In genomic region chr3:23653647-23654525, GRCh38 we compare ENCODE assay signal across 10 cellular contexts.
A peak's percentile ranks its signal among the peaks of the same experiment; 100 is the strongest.
DNase-seq lines count a peak whose midpoint lies in the region; ATAC-seq and TF ChIP-seq lines count a peak whose summit lies in the region.
"Had no signal": no experiment of that assay in that cellular context is flagged by ENCODE, and none has a peak within 500 bp of the region (broad histone marks: within the 10 kb centered on the region; RNA-seq: fewer than 3 reads in every experiment).

No MANE protein-coding gene starts in this region.

- no peak overlapping the region for H2AFZ ChIP-seq in PC-9

- no peaks in the 10 kb centered on the region for H3K9me3 ChIP-seq in thymus (ENCODE audit: control insufficient read depth)
- peaks cover 5% of the 10 kb centered on the region; the same call in 1 of the 2 replicates for H3K9me3 ChIP-seq in PC-9 (ENCODE audit: insufficient read depth, low read depth)

- H3K4me1 ChIP-seq in thymus (ENCODE audit: control insufficient read depth, insufficient read depth, low read length) (peaks cover 25% of the 10 kb centered on the region), PC-9 (replicated peaks; ENCODE audit: insufficient read depth) (peaks cover 17% of the 10 kb centered on the region), foreskin keratinocyte (peaks cover 20% of the 10 kb centered on the region)

- POLR2A ChIA-PET in PC-9 (lab: Charles Lee; ENCODE audit: unreplicated experiment) = no interaction called here

- H3K4me1 Mint-ChIP-seq in activated naive CD4-positive, alpha-beta T cell treated with anti-CD3 and anti-CD28 coated beads, Interleukin-2, amount 10 ng/mL, durations not matched to agents 7 days and 5 days = peaks cover 22% of the 10 kb centered on the region

- BruUV-seq in PC-9 (replicated peaks; lab: Mats Ljungman, UMichigan) = no TSS peak

- H3K36me3 ChIP-seq in thymus (ENCODE audit: control insufficient read depth, insufficient read depth) (no peaks in the 10 kb centered on the region), PC-9 (ENCODE audit: low read depth) (no peaks in the 10 kb centered on the region)

- no peak overlapping the region for H3K4me2 ChIP-seq in PC-9
- H3K4me2 ChIP-seq: A549 had no signal

- peaks cover 6% of the 10 kb centered on the region for H3K9me3 Mint-ChIP-seq in activated naive CD4-positive, alpha-beta T cell treated with anti-CD3 and anti-CD28 coated beads, Interleukin-2, amount 10 ng/mL, durations not matched to agents 7 days and 5 days

- H3K27me3 ChIP-seq in thymus (ENCODE audit: control insufficient read depth, insufficient read depth) = no peaks in the 10 kb centered on the region
- no peaks in the 10 kb centered on the region for H3K27me3 ChIP-seq in PC-9 (ENCODE audit: insufficient read depth, low read depth)
- peaks cover 4% of the 10 kb centered on the region for H3K27me3 ChIP-seq in foreskin keratinocyte

- H3K4me3 Mint-ChIP-seq in activated naive CD4-positive, alpha-beta T cell treated with anti-CD3 and anti-CD28 coated beads, Interleukin-2, amount 10 ng/mL, durations not matched to agents 7 days and 5 days = no peak overlapping the region

- no peak for TF ChIP-seq CTCF in PC-9 (conservative IDR thresholded peaks at IDR 0.05)
- TF ChIP-seq CTCF in foreskin keratinocyte (conservative IDR thresholded peaks at IDR 0.05) = no peak

- no peaks in the 10 kb centered on the region for H4K20me1 ChIP-seq in PC-9 (ENCODE audit: insufficient read depth)

- DNase-seq in activated naive CD4-positive, alpha-beta T cell treated with anti-CD3 and anti-CD28 coated beads, Interleukin-2, amount 10 ng/mL, durations not matched to agents 7 days and 5 days = no peak
- DNase-seq in activated naive CD4-positive, alpha-beta T cell treated with anti-CD3 and anti-CD28 coated beads, Interleukin-2, amount 50 U/mL, for 16 hours = no peak
- DNase-seq in PC-9 (no peak), foreskin keratinocyte (no peak)
- no peak for DNase-seq in stimulated activated CD4-positive, alpha-beta T cell treated with anti-CD3 and anti-CD28 coated beads, Interleukin-4, amount 100 ng/mL, for 24 hours
- DNase-seq: activated effector memory CD4-positive, alpha-beta T cell treated with anti-CD3 and anti-CD28 coated beads, Interleukin-2, amount 50 U/mL, for 16 hours had no signal

- peak overlapping the region; percentile 54 for H3K27ac ChIP-seq in thymus (ENCODE audit: low read depth)
- H3K27ac ChIP-seq in PC-9 = no peak overlapping the region
- no peak overlapping the region for H3K27ac ChIP-seq in foreskin keratinocyte
- H3K27ac ChIP-seq: A549 had no signal

- peak; percentile 90 for ATAC-seq in HG02571 (IDR thresholded peaks at IDR 0.05; ENCODE audit: unreplicated experiment)
- ATAC-seq in HG03469 (IDR thresholded peaks at IDR 0.05; ENCODE audit: unreplicated experiment) = peak; percentile 87
- no peak for ATAC-seq in foreskin keratinocyte
- ATAC-seq: A549 had no signal

- no peaks in the 10 kb centered on the region for H3K9me2 ChIP-seq in PC-9 (ENCODE audit: insufficient read depth)

- 54% methylated on average over 9 of the region's 9 CpGs for WGBS in thymus

- CTCF ChIA-PET in activated naive CD4-positive, alpha-beta T cell treated with anti-CD3 and anti-CD28 coated beads, Interleukin-2, amount 10 ng/mL, durations not matched to agents 7 days and 5 days (lab: Charles Lee) = no interaction called here
- CTCF ChIA-PET in PC-9 (lab: Charles Lee) = no interaction called here

- H3F3A ChIP-seq in PC-9 (ENCODE audit: insufficient read depth, low read depth) = no peaks in the 10 kb centered on the region

- intact Hi-C loops in PC-9 (cut with micrococcal nuclease; ENCODE audit: unreplicated experiment) = no loop called here

- H3K4me3 ChIP-seq in thymus (ENCODE audit: low read length) (no peak overlapping the region), PC-9 (no peak overlapping the region)
- H3K4me3 ChIP-seq: A549 had no signal

- no peaks in the 10 kb centered on the region for H3K79me2 ChIP-seq in PC-9 (ENCODE audit: low read depth)

- peak overlapping the region; percentile 73 for H3K27ac Mint-ChIP-seq in activated naive CD4-positive, alpha-beta T cell treated with anti-CD3 and anti-CD28 coated beads, Interleukin-2, amount 10 ng/mL, durations not matched to agents 7 days and 5 days

- peaks cover 3% of the 10 kb centered on the region for H3K36me3 Mint-ChIP-seq in activated naive CD4-positive, alpha-beta T cell treated with anti-CD3 and anti-CD28 coated beads, Interleukin-2, amount 10 ng/mL, durations not matched to agents 7 days and 5 days

- H3K27me3 Mint-ChIP-seq in activated naive CD4-positive, alpha-beta T cell treated with anti-CD3 and anti-CD28 coated beads, Interleukin-2, amount 10 ng/mL, durations not matched to agents 7 days and 5 days = peaks cover 11% of the 10 kb centered on the region
